Comparison of ENCODE assay signal across 9 cellular contexts in genomic region chr4:147347217-147347616, GRCh38.
"Had no signal": no experiment of that assay in that cellular context is flagged by ENCODE, and none has a peak within 500 bp of the region (broad histone marks: within the 10 kb centered on the region; RNA-seq: fewer than 3 reads in every experiment).

No MANE protein-coding gene starts in this region.

- ATAC-seq: HCT116, K562 had no signal

- H3K4me3 ChIP-seq: GM23248, HAP-1, K562 had no signal

- H3K36me3 ChIP-seq: HAP-1 had no signal

- FAIRE-seq: K562 had no signal

- H3K9ac ChIP-seq: GM23248 had no signal

- H3K9me3 ChIP-seq: HAP-1 had no signal

- DNase-seq: GM23248, GOT3, H7, HFFc6, IMR-90 had no signal

- H3K27ac ChIP-seq: GM23248, HL-60 had no signal

- H2AFZ ChIP-seq: GM23248 had no signal

- H3K4me1 ChIP-seq: HAP-1 had no signal
